In the genomic region with DNA sequence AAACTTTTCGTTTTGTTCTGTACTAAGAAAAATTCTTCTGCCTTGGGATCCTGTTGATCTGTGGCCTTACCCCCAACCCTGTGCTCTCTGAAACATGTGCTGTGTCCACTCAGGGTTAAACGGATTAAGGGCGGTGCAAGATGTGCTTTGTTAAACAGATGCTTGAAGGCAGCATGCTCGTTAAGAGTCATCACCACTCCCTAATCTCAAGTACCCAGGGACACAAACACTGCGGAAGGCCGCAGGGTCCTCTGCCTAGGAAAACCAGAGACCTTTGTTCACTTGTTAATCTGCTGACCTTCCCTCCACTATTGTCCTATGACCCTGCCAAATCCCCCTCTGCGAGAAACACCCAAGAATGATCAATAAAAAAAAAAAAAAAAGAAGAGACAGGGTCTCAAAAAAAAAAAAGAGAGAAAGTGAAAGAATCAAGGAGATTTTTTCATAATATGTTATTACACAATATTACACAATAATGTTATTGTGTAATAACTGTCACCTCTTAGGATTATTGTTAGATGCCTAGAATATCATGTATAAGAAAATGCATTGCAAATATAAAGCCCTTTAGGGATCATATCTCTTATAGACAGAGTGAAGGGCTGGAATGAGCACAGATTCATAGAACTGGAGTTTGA, we compare ENCODE assay signal across 8 cellular contexts. TPM values are rescaled to one million over a fixed set of nuclear protein-coding genes. Genes with fewer than 3 reads are reported as not detected.
DNase-seq lines count a peak whose midpoint lies in the region; ATAC-seq and TF ChIP-seq lines count a peak whose summit lies in the region.
"Not testable (repeated sequence)": the region's sequence is repeated elsewhere in the genome, so short reads cannot be mapped to it uniquely, and the experiment has no call there.

No MANE protein-coding gene starts in this region.

- not testable (repeated sequence) for H3K36me3 ChIP-seq in heart left ventricle, spleen

- intact Hi-C loops in MCF 10A (cut with micrococcal nuclease); heart left ventricle (cut with DNase I); right cardiac atrium (cut with DNase I); spleen (cut with DNase I; ENCODE audit: low total_unique reads): not testable (repeated sequence)

- H3K27me3 ChIP-seq in heart left ventricle; right cardiac atrium (ENCODE audit: control insufficient read depth, insufficient read depth); spleen (replicated peaks in 1 of 7): not testable (repeated sequence)

- peaks cover 0 to 49% (median 18%) of the 10 kb centered on the region in 12 donors for H3K4me1 ChIP-seq in heart left ventricle
- H3K4me1 ChIP-seq in right cardiac atrium (ENCODE audit: control insufficient read depth, insufficient read depth, low read length) = not testable (repeated sequence)
- peaks cover 0 to 25% (median 8%) of the 10 kb centered on the region in 6 donors for H3K4me1 ChIP-seq in spleen

- H3K9me3 ChIP-seq in heart left ventricle; right cardiac atrium (ENCODE audit: control insufficient read depth, low read length); spleen: not testable (repeated sequence)

- POLR2A ChIA-PET in MCF 10A (lab: Yijun Ruan, JAX) = not testable (repeated sequence)

- H3K9me3 Mint-ChIP-seq in MCF 10A (ENCODE audit: unreplicated experiment); natural killer cell treated with Interleukin-12 subunit alpha and Interleukin-12 subunit beta and Interleukin-15 and Interleukin-18, amount 100 ng/mL, for 72 hours: not testable (repeated sequence)

- H3K4me3 Mint-ChIP-seq in MCF 10A (ENCODE audit: unreplicated experiment); natural killer cell treated with Interleukin-12 subunit alpha and Interleukin-12 subunit beta and Interleukin-15 and Interleukin-18, amount 100 ng/mL, for 72 hours: not testable (repeated sequence)

- peak; percentile 70 for DNase-seq in SIG-M5 treated with dmso at 0.1 percent for 504 hours (lab: John Stamatoyannopoulos, UW; ENCODE audit: unreplicated experiment)
- not testable (repeated sequence) for DNase-seq in MCF 10A (ENCODE audit: unreplicated experiment); heart left ventricle; right cardiac atrium; natural killer cell treated with Interleukin-12 subunit alpha and Interleukin-12 subunit beta and Interleukin-15 and Interleukin-18, amount 100 ng/mL, for 72 hours (ENCODE audit: low spot score); spleen

- H3K27ac ChIP-seq in heart left ventricle (peak overlapping the region in 9 of 12 donors; percentile 11 to 67 (median 57)), right cardiac atrium (ENCODE audit: low read length) (peak overlapping the region; percentile 85), spleen (peak overlapping the region in 6 of 8 donors; percentile 15 to 65 (median 39))

- not testable (repeated sequence) for TF ChIP-seq RAD21 in Ishikawa (IDR thresholded peaks at IDR 0.05; ENCODE audit: low read depth)

- not testable (repeated sequence) for H3K4me3 ChIP-seq in heart left ventricle; right cardiac atrium (ENCODE audit: low read length); spleen

- WGBS in heart left ventricle, 4 donors = 53 to 78% (median 66%) methylated on average over 2 to 4 of the region's 7 CpGs
- 59% methylated on average over 1 of the region's 7 CpGs for WGBS in right cardiac atrium
- 18 to 53% (median 29%) methylated on average over 1 to 4 of the region's 7 CpGs for WGBS in spleen, 5 donors

- ATAC-seq in GM18870 (IDR thresholded peaks at IDR 0.05; ENCODE audit: unreplicated experiment) (peak; percentile 4), heart left ventricle (peak in 1 of 4 donors; percentile 26)
- ATAC-seq in right cardiac atrium; natural killer cell treated with Interleukin-12 subunit alpha and Interleukin-12 subunit beta and Interleukin-15 and Interleukin-18, amount 100 ng/mL, for 72 hours: not testable (repeated sequence)

- not testable (repeated sequence) for BruUV-seq in MCF 10A (replicated peaks; lab: Mats Ljungman, UMichigan)

- TF ChIP-seq CTCF in MCF 10A (IDR thresholded peaks at IDR 0.05; ENCODE audit: unreplicated experiment); heart left ventricle (IDR thresholded peaks at IDR 0.05); spleen (IDR thresholded peaks at IDR 0.05 in 8 of 11, conservative IDR thresholded peaks at IDR 0.05 in 3 of 11): not testable (repeated sequence)

- H3K27me3 Mint-ChIP-seq in MCF 10A (ENCODE audit: insufficient read depth, unreplicated experiment); natural killer cell treated with Interleukin-12 subunit alpha and Interleukin-12 subunit beta and Interleukin-15 and Interleukin-18, amount 100 ng/mL, for 72 hours: not testable (repeated sequence)

- CTCF ChIA-PET in MCF 10A (lab: Yijun Ruan, JAX) = interaction anchor here (0.5 to 3.3 kb wide), 7 partner anchors 16 to 281 kb away, joined by 3 to 16 read pairs (median 3); no protein-coding TSS in a partner anchor

- H3K4me1 Mint-ChIP-seq in MCF 10A (ENCODE audit: insufficient read depth, unreplicated experiment); natural killer cell treated with Interleukin-12 subunit alpha and Interleukin-12 subunit beta and Interleukin-15 and Interleukin-18, amount 100 ng/mL, for 72 hours (ENCODE audit: low read depth in 2 of 2): not testable (repeated sequence)

- not testable (repeated sequence) for TF ChIP-seq POLR2A in heart left ventricle (IDR thresholded peaks at IDR 0.05); spleen (IDR thresholded peaks at IDR 0.05)

- TF ChIP-seq EP300 in Ishikawa (IDR thresholded peaks at IDR 0.05; ENCODE audit: borderline replicate concordance) = not testable (repeated sequence)

- H3K36me3 Mint-ChIP-seq in MCF 10A (ENCODE audit: insufficient read depth, unreplicated experiment); natural killer cell treated with Interleukin-12 subunit alpha and Interleukin-12 subunit beta and Interleukin-15 and Interleukin-18, amount 100 ng/mL, for 72 hours: not testable (repeated sequence)

- H3K27ac Mint-ChIP-seq in MCF 10A (ENCODE audit: low read depth, unreplicated experiment) = peak overlapping the region; percentile 27
- peak overlapping the region; percentile 58 to 84 for H3K27ac Mint-ChIP-seq in natural killer cell treated with Interleukin-12 subunit alpha and Interleukin-12 subunit beta and Interleukin-15 and Interleukin-18, amount 100 ng/mL, for 72 hours

TF ChIP-seq in Ishikawa, 13 proteins besides CTCF, POLR2A, EP300 and RAD21:
- TF ChIP-seq CEBPB (IDR thresholded peaks at IDR 0.05) = 0 out of 2 replicates have a peak, but pooled peaks have one; percentile 19

RNA-seq across cellular contexts. Expression of a gene that starts 30.7 kb away (rescaled TPM):
- total RNA-seq in MCF 10A (2022) = 8.9 and 9.1 TPM in 2 replicates
- 100 to 1,000 TPM; 108 to 237 (median 168) TPM for total RNA-seq in heart left ventricle
- polyA plus RNA-seq in heart left ventricle = 10 to 100 TPM; 21.6 to 43.7 TPM
- total RNA-seq in right cardiac atrium = 100 to 1,000 TPM; 101 to 139 (median 116) TPM
- 29.0 TPM for polyA plus RNA-seq in right cardiac atrium
- 1 to 10 TPM; 1.5 to 6.1 TPM for total RNA-seq in natural killer cell treated with Interleukin-12 subunit alpha and Interleukin-12 subunit beta and Interleukin-15 and Interleukin-18, amount 100 ng/mL, for 72 hours
- 10 to 100 TPM; 20.6 to 30.0 (median 26.1) TPM for total RNA-seq in spleen
- polyA plus RNA-seq in spleen = 1 to 10 TPM in 2 of 3 donors, under 1 TPM in 1; 0.80 to 2.6 (median 1.7) TPM
